In the genomic region with DNA sequence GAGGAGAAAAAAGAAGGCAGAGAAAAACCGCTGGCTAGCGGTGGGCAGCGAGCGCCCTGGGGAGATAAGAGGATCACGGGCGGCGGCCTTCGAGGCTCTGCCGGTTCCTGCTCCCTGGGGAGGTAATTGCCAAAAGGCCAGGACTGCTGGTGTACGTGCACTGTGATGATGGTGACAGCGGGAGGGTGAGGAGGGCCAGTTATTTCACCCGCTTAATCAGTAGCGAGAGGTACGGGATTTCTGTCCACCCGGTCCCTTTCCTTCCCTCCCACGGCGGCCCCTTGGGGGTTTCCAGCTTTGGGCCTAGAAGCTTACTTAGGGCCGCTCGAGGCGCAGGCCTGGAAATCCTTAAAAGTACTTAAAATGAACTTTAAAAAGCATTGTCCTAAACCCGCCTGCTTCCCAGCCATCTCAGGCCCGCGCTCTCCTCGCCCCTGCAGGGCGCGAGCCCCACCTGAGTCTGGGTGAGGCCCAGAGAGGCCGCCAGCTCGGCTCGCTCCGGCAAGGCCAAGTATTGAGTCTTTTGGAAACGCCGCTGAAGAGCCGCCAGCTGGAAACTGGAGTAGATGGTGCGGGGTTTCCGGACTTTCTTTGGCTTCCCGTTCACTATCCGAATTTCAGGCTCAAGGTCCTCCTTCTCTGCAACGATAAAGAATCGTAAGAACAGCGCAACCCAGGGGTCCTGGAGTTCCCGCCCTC, we compare ENCODE assay signal across 9 cellular contexts. TPM values are rescaled to one million over a fixed set of nuclear protein-coding genes. Genes with fewer than 3 reads are reported as not detected.
DNase-seq lines count a peak whose midpoint lies in the region; ATAC-seq, FAIRE-seq and TF ChIP-seq lines count a peak whose summit lies in the region.
"Had no signal": no experiment of that assay in that cellular context is flagged by ENCODE, and none has a peak within 500 bp of the region (broad histone marks: within the 10 kb centered on the region; RNA-seq: fewer than 3 reads in every experiment).

No MANE protein-coding gene starts in this region.

- ATAC-seq in HG03045 (IDR thresholded peaks at IDR 0.05; ENCODE audit: unreplicated experiment) = no peak

- no peak for TF ChIP-seq CTCF in D721Med (IDR thresholded peaks at IDR 0.05; ENCODE audit: insufficient read depth, missing control alignments)
- TF ChIP-seq CTCF in HL-60 (IDR thresholded peaks at IDR 0.05; ENCODE audit: insufficient read depth, low read length) = no peak
- TF ChIP-seq CTCF in astrocyte (IDR thresholded peaks at IDR 0.05; ENCODE audit: insufficient read depth, low read depth, low read length) = no peak
- TF ChIP-seq CTCF in nephron progenitor cell (IDR thresholded peaks at IDR 0.05) = no peak

- H3K27me3 ChIP-seq in HL-60 (ENCODE audit: insufficient read depth, poor library complexity, severe bottlenecking) (peaks cover 61% of the 10 kb centered on the region), astrocyte (ENCODE audit: insufficient read depth, low read length) (peaks cover 39% of the 10 kb centered on the region)

- no peaks in the 10 kb centered on the region for H3K9me3 ChIP-seq in astrocyte (ENCODE audit: insufficient read depth, low read depth, low read length)

- no peak overlapping the region for H3K9ac ChIP-seq in astrocyte (ENCODE audit: low read length)

- peak overlapping the region; percentile 95 for H3K4me2 ChIP-seq in astrocyte (ENCODE audit: low read length)

- no peaks in the 10 kb centered on the region for H3K36me3 ChIP-seq in astrocyte (ENCODE audit: insufficient read depth, low read length)

- peaks cover 6% of the 10 kb centered on the region for H3K9me3 Mint-ChIP-seq in astrocyte (ENCODE audit: unreplicated experiment)
- no peaks in the 10 kb centered on the region for H3K9me3 Mint-ChIP-seq in nephron progenitor cell

- DNase-seq in D721Med (ENCODE audit: insufficient read length, low spot score) (peak; percentile 18), HL-60 (ENCODE audit: low read depth in 1 of 2, low spot score in 1 of 2) (no peak), astrocyte (ENCODE audit: low read depth) (no peak), nephron progenitor cell (no peak), NCI-H187 treated with DMSO at 0.1 percent for 48 hours (lab: John Stamatoyannopoulos, UW) (no peak), HPDE6-E6E7 (ENCODE audit: extremely low spot score) (no peak)
- DNase-seq: RPMI8226 had no signal

- H2AFZ ChIP-seq in astrocyte (ENCODE audit: low read depth, low read length) = peak overlapping the region; percentile 20

- no peak for FAIRE-seq in D721Med (lab: Jason Lieb, UNC)
- no peak for FAIRE-seq in astrocyte (lab: Jason Lieb, UNC)

- H3K27ac ChIP-seq in HL-60 (replicated peaks) (no peak overlapping the region), astrocyte (ENCODE audit: low read depth, low read length) (no peak overlapping the region)

- peak overlapping the region; percentile 63 for H3K4me3 ChIP-seq in HL-60 (replicated peaks; ENCODE audit: insufficient read depth, low read length)
- H3K4me3 ChIP-seq in astrocyte (ENCODE audit: insufficient read depth, low read depth, low read length) = peak overlapping the region; percentile 63

- H3K4me1 Mint-ChIP-seq in astrocyte (ENCODE audit: low read depth, unreplicated experiment) = peaks cover 14% of the 10 kb centered on the region
- H3K4me1 Mint-ChIP-seq in nephron progenitor cell = peaks cover 61% of the 10 kb centered on the region

- H3K27me3 Mint-ChIP-seq in astrocyte (ENCODE audit: low read depth, unreplicated experiment) (peaks cover 26% of the 10 kb centered on the region), nephron progenitor cell (ENCODE audit: low read depth, poor library complexity) (peaks cover 95% of the 10 kb centered on the region)

- H3K27ac Mint-ChIP-seq in astrocyte (ENCODE audit: unreplicated experiment) (peak overlapping the region; percentile 81), nephron progenitor cell (no peak overlapping the region)

- peak overlapping the region; percentile 87 for H3K4me3 Mint-ChIP-seq in astrocyte (ENCODE audit: unreplicated experiment)
- peak overlapping the region; percentile 85 for H3K4me3 Mint-ChIP-seq in nephron progenitor cell

- H4K20me1 ChIP-seq in astrocyte (ENCODE audit: insufficient read depth, low read length) = no peaks in the 10 kb centered on the region

- H3K79me2 ChIP-seq in astrocyte (ENCODE audit: insufficient read depth, low read length) = no peaks in the 10 kb centered on the region

- H3K4me1 ChIP-seq in astrocyte (ENCODE audit: insufficient read depth, low read length) = peaks cover 55% of the 10 kb centered on the region

- H3K36me3 Mint-ChIP-seq in astrocyte (ENCODE audit: low read depth, unreplicated experiment) (no peaks in the 10 kb centered on the region), nephron progenitor cell (ENCODE audit: low read depth) (no peaks in the 10 kb centered on the region)

RNA-seq across cellular contexts. Expression of a gene that starts 1.5 kb away (rescaled TPM):
- 2.1 and 2.2 TPM in 2 replicates for total RNA-seq in astrocyte

RNA-seq across cellular contexts. Expression of a gene that starts 15.8 kb away (rescaled TPM):
- total RNA-seq in astrocyte = 0.27 TPM in 1 of 2 replicates, not detected in the other
- total RNA-seq: epithelial cell of proximal tubule had no signal
